In the genomic region with DNA sequence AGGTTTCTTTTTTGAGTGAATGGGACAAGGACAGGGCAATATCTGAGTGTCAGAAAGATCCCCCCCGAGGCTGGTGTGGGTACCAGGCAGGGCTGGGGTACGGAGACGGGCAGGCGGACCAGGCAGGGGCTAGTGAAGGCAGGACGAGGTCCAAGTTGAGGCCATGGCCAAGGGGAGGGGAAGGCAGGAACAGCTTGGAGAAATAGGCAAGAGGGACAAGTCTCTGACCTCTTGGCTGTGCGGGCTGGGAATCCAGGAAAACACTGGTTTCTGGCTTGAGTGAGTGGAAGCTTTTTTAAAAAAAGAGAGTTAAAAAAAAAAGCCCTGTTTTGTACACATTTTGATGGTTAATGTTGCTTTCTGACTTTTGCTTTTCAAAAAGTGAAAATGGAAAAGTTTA, we compare ENCODE assay signal across 18 cellular contexts. TPM values are rescaled to one million over a fixed set of nuclear protein-coding genes. Genes with fewer than 3 reads are reported as not detected.
DNase-seq lines count a peak whose midpoint lies in the region; ATAC-seq and TF ChIP-seq lines count a peak whose summit lies in the region.
"Had no signal": no experiment of that assay in that cellular context is flagged by ENCODE, and none has a peak within 500 bp of the region (broad histone marks: within the 10 kb centered on the region; RNA-seq: fewer than 3 reads in every experiment).

No MANE protein-coding gene starts in this region.

- TF ChIP-seq CTCF in adrenal gland (IDR thresholded peaks at IDR 0.05), result no peak
- no peak for TF ChIP-seq CTCF in upper lobe of left lung (IDR thresholded peaks at IDR 0.05)
- no peak for TF ChIP-seq CTCF in colonic mucosa (IDR thresholded peaks at IDR 0.05)
- TF ChIP-seq CTCF in natural killer cell (IDR thresholded peaks at IDR 0.05), result no peak

- no peak overlapping the region for H2BK5ac ChIP-seq in neuronal stem cell (ENCODE audit: low read length)

- H2AFZ ChIP-seq in neuronal stem cell (ENCODE audit: low read length), result no peak overlapping the region

- H2AK5ac ChIP-seq in neuronal stem cell (ENCODE audit: low read depth, low read length), result no peak overlapping the region

- H3K27me3 ChIP-seq in adrenal gland (no peaks in the 10 kb centered on the region), neuronal stem cell (ENCODE audit: control insufficient read depth in 3 of 3, insufficient read depth in 3 of 3, low read depth in 1 of 3, low read length in 3 of 3) (no peaks in the 10 kb centered on the region), upper lobe of left lung (no peaks in the 10 kb centered on the region), colonic mucosa (no peaks in the 10 kb centered on the region)

- TF ChIP-seq EP300 in upper lobe of left lung (IDR thresholded peaks at IDR 0.05), result no peak

- no peak overlapping the region for H3K4me2 ChIP-seq in neuronal stem cell (ENCODE audit: insufficient read depth, low read length, poor library complexity, severe bottlenecking)

- 56 to 72% (median 65%) methylated on average over 6 of the region's 6 CpGs for WGBS in adrenal gland, 4 donors
- WGBS in neuronal stem cell (ENCODE audit: extremely low coverage in 2 of 2, insufficient read length in 2 of 2, insufficient replicate concordance in 1 of 2), 2 donors, result no CpG with 5 or more reads among the region's 6 CpGs
- 69 to 70% methylated on average over 6 of the region's 6 CpGs for WGBS in upper lobe of left lung, 2 donors

- intact Hi-C loops in adrenal gland (cut with DNase I), result no loop called here
- intact Hi-C loops in Right ventricle myocardium superior (cut with DNase I), result no loop called here
- intact Hi-C loops in colonic mucosa (cut with DNase I), result no loop called here
- intact Hi-C loops in natural killer cell (cut with micrococcal nuclease), result no loop called here

- H4K8ac ChIP-seq in neuronal stem cell (ENCODE audit: low read depth, low read length), result no peak overlapping the region

- H3K14ac ChIP-seq in neuronal stem cell (ENCODE audit: low read length), result no peak overlapping the region

- H3K9me3 ChIP-seq in adrenal gland (replicated peaks in 1 of 3), result no peaks in the 10 kb centered on the region
- H3K9me3 ChIP-seq in neuronal stem cell (replicated peaks in 1 of 2; ENCODE audit: control insufficient read depth in 2 of 2, insufficient read depth in 1 of 2, low read depth in 1 of 2, low read length in 2 of 2), result no peaks in the 10 kb centered on the region
- H3K9me3 ChIP-seq in upper lobe of left lung, result no peaks in the 10 kb centered on the region
- H3K9me3 ChIP-seq in colonic mucosa, result no peaks in the 10 kb centered on the region
- H3K9me3 ChIP-seq: neutrophil had no signal

- no peak overlapping the region for H3K27ac Mint-ChIP-seq in natural killer cell
- H3K27ac Mint-ChIP-seq: activated CD4-positive, alpha-beta T cell treated with anti-CD3 and anti-CD28 coated beads for 36 hours; immature natural killer cell had no signal

- DNase-seq in adrenal gland, result peak in 3 of 7 donors; percentile 30 to 59 (median 37)
- no peak for DNase-seq in Right ventricle myocardium superior
- DNase-seq in neuronal stem cell (ENCODE audit: low spot score), result no peak
- DNase-seq in upper lobe of left lung, result peak in 1 of 2 donors; percentile 37
- DNase-seq in colonic mucosa, result no peak
- DNase-seq in natural killer cell, result no peak
- DNase-seq: activated CD4-positive, alpha-beta T cell treated with anti-CD3 and anti-CD28 coated beads for 36 hours; activated T-cell treated with anti-CD3 and anti-CD28 coated beads, Interleukin-2, amount 50 U/mL, for 4 hours; CD8-positive, alpha-beta memory T cell; immature natural killer cell; NCI-H1930; NCI-H748 treated with DMSO at 0.1 percent for 48 hours; stimulated activated CD4-positive, alpha-beta T cell treated with anti-CD3 and anti-CD28 coated beads, Interleukin-4, amount 100 ng/mL, for 1 hour; stimulated activated naive CD8-positive, alpha-beta T cell treated with anti-CD3 and anti-CD28 coated beads, Interleukin-15, Interleukin-2, amounts not matched to agents 100 U/mL and 50 U/mL, for 24 hours had no signal

- H3K27ac ChIP-seq in adrenal gland (peak overlapping the region in 4 of 5 donors; percentile 55 to 87 (median 68)), neuronal stem cell (replicated peaks; ENCODE audit: low read length) (no peak overlapping the region), upper lobe of left lung (peak overlapping the region in 3 of 4 donors; percentile 27 to 60 (median 46)), colonic mucosa (no peak overlapping the region)
- H3K27ac ChIP-seq: neutrophil, SK-N-MC had no signal

- TF ChIP-seq POLR2A in adrenal gland (IDR thresholded peaks at IDR 0.05) (no peak), upper lobe of left lung (IDR thresholded peaks at IDR 0.05) (no peak)

- H3K27me3 Mint-ChIP-seq in natural killer cell (ENCODE audit: low read depth in 2 of 2), result peaks cover 11 to 14% of the 10 kb centered on the region in 2 donors

- H3K36me3 Mint-ChIP-seq in natural killer cell, result no peaks in the 10 kb centered on the region
- H3K36me3 Mint-ChIP-seq: CD8-positive, alpha-beta memory T cell; immature natural killer cell had no signal

- H3K4me1 ChIP-seq in adrenal gland (replicated peaks in 1 of 2), result peaks cover 0 to 55% of the 10 kb centered on the region in 2 donors
- H3K4me1 ChIP-seq in neuronal stem cell (ENCODE audit: control insufficient read depth in 2 of 2, insufficient read depth in 1 of 2, low read depth in 1 of 2, low read length in 2 of 2), result peaks cover 31 to 35% of the 10 kb centered on the region in 2 donors
- H3K4me1 ChIP-seq in upper lobe of left lung, result peaks cover 52 to 67% (median 64%) of the 10 kb centered on the region in 4 donors
- peaks cover 16% of the 10 kb centered on the region for H3K4me1 ChIP-seq in colonic mucosa

- peaks cover 25% of the 10 kb centered on the region for H3K79me1 ChIP-seq in neuronal stem cell (ENCODE audit: low read depth, low read length)

- no peak overlapping the region for H2BK12ac ChIP-seq in neuronal stem cell (ENCODE audit: low read length)

- H3K4me3 ChIP-seq in adrenal gland (no peak overlapping the region), neuronal stem cell (ENCODE audit: low read length in 2 of 2) (no peak overlapping the region), upper lobe of left lung (no peak overlapping the region), colonic mucosa (no peak overlapping the region)
- H3K4me3 ChIP-seq: K562, SK-N-MC had no signal

- no peak overlapping the region for H3K4ac ChIP-seq in neuronal stem cell (ENCODE audit: low read length)

- no peak overlapping the region for H2BK120ac ChIP-seq in neuronal stem cell (ENCODE audit: low read depth, low read length)

- peak overlapping the region; percentile 34 for H3K9ac ChIP-seq in neuronal stem cell (ENCODE audit: low read depth, low read length, poor library complexity)
- no peak overlapping the region for H3K9ac ChIP-seq in colonic mucosa (ENCODE audit: low read depth in 2 of 2, low read length in 2 of 2)

- no peak overlapping the region for H3K23ac ChIP-seq in neuronal stem cell (ENCODE audit: low read depth, low read length, poor library complexity)

- peak overlapping the region; percentile 35 for H3K18ac ChIP-seq in neuronal stem cell (ENCODE audit: low read length)

- H4K91ac ChIP-seq in neuronal stem cell (ENCODE audit: low read depth, low read length, poor library complexity), result no peak overlapping the region

- H3K4me3 Mint-ChIP-seq in natural killer cell, result no peak overlapping the region
- H3K4me3 Mint-ChIP-seq: activated CD4-positive, alpha-beta T cell treated with anti-CD3 and anti-CD28 coated beads for 36 hours; activated T-cell treated with anti-CD3 and anti-CD28 coated beads, Interleukin-2, amount 50 U/mL, for 4 hours; CD8-positive, alpha-beta memory T cell; immature natural killer cell had no signal

- H2BK15ac ChIP-seq in neuronal stem cell (ENCODE audit: low read length), result no peak overlapping the region

- H3K4me1 Mint-ChIP-seq in natural killer cell, result no peaks in the 10 kb centered on the region
- H3K4me1 Mint-ChIP-seq: activated CD4-positive, alpha-beta T cell treated with anti-CD3 and anti-CD28 coated beads for 36 hours; CD8-positive, alpha-beta memory T cell; immature natural killer cell had no signal

- peak; percentile 49 for ATAC-seq in Right ventricle myocardium superior (ENCODE audit: poor library complexity)
- no peak for ATAC-seq in upper lobe of left lung (ENCODE audit: low FRiP score in 2 of 2)
- ATAC-seq in GM21717 (IDR thresholded peaks at IDR 0.05; ENCODE audit: unreplicated experiment), result no peak
- ATAC-seq in natural killer cell, result no peak
- ATAC-seq: activated CD4-positive, alpha-beta T cell treated with anti-CD3 and anti-CD28 coated beads for 36 hours; activated T-cell treated with anti-CD3 and anti-CD28 coated beads, Interleukin-2, amount 50 U/mL, for 4 hours; K562; stimulated activated naive CD8-positive, alpha-beta T cell treated with anti-CD3 and anti-CD28 coated beads, Interleukin-15, Interleukin-2, amounts not matched to agents 100 U/mL and 50 U/mL, for 24 hours had no signal

- H3K9me3 Mint-ChIP-seq in natural killer cell, result no peaks in the 10 kb centered on the region
- H3K9me3 Mint-ChIP-seq: activated T-cell treated with anti-CD3 and anti-CD28 coated beads, Interleukin-2, amount 50 U/mL, for 4 hours; CD8-positive, alpha-beta memory T cell; immature natural killer cell had no signal

- H3K36me3 ChIP-seq in adrenal gland (replicated peaks in 1 of 2) (no peaks in the 10 kb centered on the region), neuronal stem cell (replicated peaks in 1 of 2; ENCODE audit: control insufficient read depth in 2 of 2, insufficient read depth in 2 of 2, low read length in 2 of 2) (peaks cover 0 to 4% of the 10 kb centered on the region in 2 donors), upper lobe of left lung (no peaks in the 10 kb centered on the region), colonic mucosa (no peaks in the 10 kb centered on the region)
- H3K36me3 ChIP-seq: neutrophil had no signal

RNA-seq across cellular contexts. Expression of gene ASAP2, which starts 30.3 kb away (rescaled TPM):
- total RNA-seq in adrenal gland (10 to 100 TPM in 2 of 8 donors, 1 to 10 TPM in 6; 5.4 to 12.9 (median 8.4) TPM), Right ventricle myocardium superior (10.7 TPM), upper lobe of left lung (10 to 100 TPM; 20.4 to 26.0 (median 23.4) TPM), colonic mucosa (10 to 100 TPM; 58.1 to 61.7 TPM), natural killer cell (1 to 10 TPM in 1 of 3 donors, under 1 TPM in 2; 0.20 to 1.8 (median 0.60) TPM)
- 10 to 100 TPM in 1 of 3 donors, 1 to 10 TPM in 2; 5.4 to 10.5 (median 7.8) TPM for polyA plus RNA-seq in adrenal gland
- polyA plus RNA-seq in neuronal stem cell (2013, experiment 1 of 2), result 24.8 TPM
- polyA plus RNA-seq in neuronal stem cell (2013, experiment 2 of 2), result 26.3 TPM
- polyA plus RNA-seq: CD8-positive, alpha-beta memory T cell had no signal

Comparison
In these comparisons a context has a peak if more than half of its experiments do, and no peak if none do; other contexts are left out.
1. H3K27ac ChIP-seq: peak in adrenal gland (4 of 5) and upper lobe of left lung (3 of 4); none in neuronal stem cell (single experiment) and colonic mucosa (single experiment).